1 cellular context compared by ENCODE assay signal in genomic region chr17:46870116-46870803, GRCh38.
TF ChIP-seq lines count a peak whose summit lies in the region.

No MANE protein-coding gene starts in this region.

TF ChIP-seq in HepG2, 621 proteins besides CTCF, POLR2A, EP300 and RAD21 (continued from another document and continues in another):
- TF ChIP-seq ZNF672 (CRISPR knock-in tag; IDR thresholded peaks at IDR 0.05), result no peak
- peak; percentile 29; the same call in 1 of the 2 replicates for TF ChIP-seq UBTF (CRISPR knock-in tag; IDR thresholded peaks at IDR 0.05)
- no peak for TF ChIP-seq ZNF646 (CRISPR knock-in tag; IDR thresholded peaks at IDR 0.05)
- no peak for TF ChIP-seq STAT5B (CRISPR knock-in tag; IDR thresholded peaks at IDR 0.05)
- TF ChIP-seq ATF7-NPFF (CRISPR knock-in tag; IDR thresholded peaks at IDR 0.05; ENCODE audit: low read depth), result 0 out of 2 replicates have a peak, but pooled peaks have one; percentile 48
- TF ChIP-seq RFX1 (IDR thresholded peaks at IDR 0.05), result no peak
- TF ChIP-seq ZBTB44 (CRISPR knock-in tag; IDR thresholded peaks at IDR 0.05), result no peak
- TF ChIP-seq GTF3A (CRISPR knock-in tag; conservative IDR thresholded peaks at IDR 0.05), result no peak
- TF ChIP-seq DNMT1 (CRISPR knock-in tag; IDR thresholded peaks at IDR 0.05), result no peak
- TF ChIP-seq ZNF770 (CRISPR knock-in tag; IDR thresholded peaks at IDR 0.05), result no peak
- no peak for TF ChIP-seq HNRNPK (IDR thresholded peaks at IDR 0.05; ENCODE audit: low read depth, low read length, poor library complexity, severe bottlenecking)
- TF ChIP-seq ZFX (CRISPR knock-in tag; IDR thresholded peaks at IDR 0.05; ENCODE audit: low read depth), result peak; percentile 68; the same call in 1 of the 2 replicates
- TF ChIP-seq ZNF280B (CRISPR knock-in tag; IDR thresholded peaks at IDR 0.05; ENCODE audit: borderline replicate concordance), result 0 out of 2 replicates have a peak, but pooled peaks have one; percentile 31
- TF ChIP-seq ZNF772 (CRISPR knock-in tag; IDR thresholded peaks at IDR 0.05), result no peak
- peak; percentile 54; the same call in 1 of the 2 replicates for TF ChIP-seq ZNF205 (CRISPR knock-in tag; IDR thresholded peaks at IDR 0.05)
- TF ChIP-seq SRY (CRISPR knock-in tag; IDR thresholded peaks at IDR 0.05), result no peak
- TF ChIP-seq GATA4 (IDR thresholded peaks at IDR 0.05; ENCODE audit: borderline replicate concordance, low read depth), result no peak
- TF ChIP-seq ZNF577 (CRISPR knock-in tag; IDR thresholded peaks at IDR 0.05; ENCODE audit: borderline replicate concordance, low read depth), result no peak
- no peak for TF ChIP-seq ZNF460 (CRISPR knock-in tag; IDR thresholded peaks at IDR 0.05; ENCODE audit: borderline replicate concordance)
- TF ChIP-seq ZFY (CRISPR knock-in tag; IDR thresholded peaks at IDR 0.05), result peak; percentile 70; the same call in 1 of the 2 replicates
- TF ChIP-seq HIVEP1 (CRISPR knock-in tag; IDR thresholded peaks at IDR 0.05), result peak; percentile 75
- TF ChIP-seq TCF12 (IDR thresholded peaks at IDR 0.05), result no peak
- no peak for TF ChIP-seq TCF12 (CRISPR knock-in tag; IDR thresholded peaks at IDR 0.05)
- TF ChIP-seq SP1 (IDR thresholded peaks at IDR 0.05), result no peak
- no peak for TF ChIP-seq SP1 (CRISPR knock-in tag; IDR thresholded peaks at IDR 0.05)
- no peak for TF ChIP-seq DNMT3B (CRISPR knock-in tag; conservative IDR thresholded peaks at IDR 0.05)
- TF ChIP-seq MAX (IDR thresholded peaks at IDR 0.05), result no peak
- peak; percentile 50; the same call in 1 of the 2 replicates for TF ChIP-seq NFKB2 (CRISPR knock-in tag; IDR thresholded peaks at IDR 0.05; ENCODE audit: borderline replicate concordance)
- no peak for TF ChIP-seq ZBTB33 (CRISPR knock-in tag; IDR thresholded peaks at IDR 0.05)
- TF ChIP-seq RXRB (CRISPR knock-in tag; IDR thresholded peaks at IDR 0.05; ENCODE audit: borderline replicate concordance), result peak; percentile 72; the same call in 1 of the 2 replicates
- no peak for TF ChIP-seq SNAPC2 (CRISPR knock-in tag; IDR thresholded peaks at IDR 0.05)
- peak; percentile 45; the same call in 1 of the 2 replicates for TF ChIP-seq THRA (CRISPR knock-in tag; IDR thresholded peaks at IDR 0.05; ENCODE audit: borderline replicate concordance)
- TF ChIP-seq ZNF652 (CRISPR knock-in tag; IDR thresholded peaks at IDR 0.05; ENCODE audit: borderline replicate concordance, low read depth), result no peak
- no peak for TF ChIP-seq TMF1 (CRISPR knock-in tag; IDR thresholded peaks at IDR 0.05; ENCODE audit: low read depth)
- TF ChIP-seq ZNF160 (CRISPR knock-in tag; IDR thresholded peaks at IDR 0.05), result no peak
- no peak for TF ChIP-seq ZNF562 (CRISPR knock-in tag; IDR thresholded peaks at IDR 0.05; ENCODE audit: borderline replicate concordance)
- TF ChIP-seq ELF1 (CRISPR knock-in tag; IDR thresholded peaks at IDR 0.05), result peak; percentile 37; the same call in 1 of the 2 replicates
- TF ChIP-seq MXD4 (CRISPR knock-in tag; IDR thresholded peaks at IDR 0.05), result no peak
- no peak for TF ChIP-seq ZNF766 (CRISPR knock-in tag; IDR thresholded peaks at IDR 0.05; ENCODE audit: borderline replicate concordance)
- TF ChIP-seq ZNF101 (CRISPR knock-in tag; IDR thresholded peaks at IDR 0.05; ENCODE audit: borderline replicate concordance, low read depth), result no peak
- no peak for TF ChIP-seq NR3C1 (CRISPR knock-in tag; IDR thresholded peaks at IDR 0.05)
- TF ChIP-seq NPAS2 (CRISPR knock-in tag; IDR thresholded peaks at IDR 0.05; ENCODE audit: borderline replicate concordance), result no peak
- 0 out of 2 replicates have a peak, but pooled peaks have one; percentile 40 for TF ChIP-seq CAMTA2 (CRISPR knock-in tag; IDR thresholded peaks at IDR 0.05; ENCODE audit: borderline replicate concordance)
- TF ChIP-seq PLRG1 (conservative IDR thresholded peaks at IDR 0.05), result no peak
- TF ChIP-seq ZNF768 (CRISPR knock-in tag; IDR thresholded peaks at IDR 0.05), result peak; percentile 37; the same call in 1 of the 2 replicates
- TF ChIP-seq MLLT10 (CRISPR knock-in tag; IDR thresholded peaks at IDR 0.05), result no peak
- no peak for TF ChIP-seq TFDP2 (CRISPR knock-in tag; IDR thresholded peaks at IDR 0.05)
- TF ChIP-seq TEAD3 (CRISPR knock-in tag; optimal IDR thresholded peaks at IDR 0.05; ENCODE audit: borderline replicate concordance), result peak; percentile 36
- TF ChIP-seq CC2D1A (CRISPR knock-in tag; IDR thresholded peaks at IDR 0.05), result no peak
- TF ChIP-seq ZBTB3 (CRISPR knock-in tag; IDR thresholded peaks at IDR 0.05; ENCODE audit: borderline replicate concordance, low read depth), result 0 out of 2 replicates have a peak, but pooled peaks have one; percentile 37
